ENCODE assay signal across 8 cellular contexts in the genomic region with DNA sequence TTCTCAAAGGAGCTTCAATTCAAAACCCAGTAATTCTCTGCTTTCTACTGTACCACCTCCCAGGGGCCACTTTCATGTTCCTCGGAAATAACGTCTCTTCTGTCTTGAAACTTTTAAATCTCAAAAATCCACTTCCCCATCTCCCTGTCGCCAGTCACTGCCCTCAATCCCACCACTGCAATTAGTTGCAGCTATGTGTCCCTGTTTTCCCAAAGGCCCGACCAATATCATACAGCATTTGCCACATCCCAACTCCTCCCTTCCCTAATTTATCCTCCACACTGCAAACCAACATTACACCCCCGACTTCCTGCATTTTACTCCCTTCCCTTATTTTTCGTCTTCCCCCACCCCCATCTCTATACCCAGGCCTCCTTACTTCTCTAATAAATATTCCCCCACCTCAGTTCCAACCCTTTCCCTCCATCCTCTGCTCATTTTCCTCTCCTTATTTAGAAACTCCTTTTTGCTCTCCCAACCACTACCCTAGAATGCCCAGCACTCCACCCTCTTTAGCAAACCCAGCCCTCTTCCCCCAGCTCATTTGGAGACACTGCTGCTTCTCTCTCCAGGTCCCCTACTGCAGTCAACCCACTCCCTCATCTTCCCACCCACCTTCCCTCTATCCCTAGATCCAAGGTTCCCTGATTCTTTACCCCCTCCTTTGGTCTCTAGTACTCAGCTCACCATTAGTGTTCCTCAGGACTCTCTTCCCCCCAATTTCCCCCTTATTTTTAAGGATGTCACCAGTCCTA. TPM values are rescaled to one million over a fixed set of nuclear protein-coding genes. Genes with fewer than 3 reads are reported as not detected.
DNase-seq lines count a peak whose midpoint lies in the region; ATAC-seq, FAIRE-seq and TF ChIP-seq lines count a peak whose summit lies in the region.

No MANE protein-coding gene starts in this region.

- H3K27ac ChIP-seq in cingulate gyrus (ENCODE audit: low read depth, low read length) (peak overlapping the region; percentile 49), subcutaneous abdominal adipose tissue (ENCODE audit: low read depth, low read length) (peak overlapping the region; percentile 78)

- H3K4me1 ChIP-seq in subcutaneous abdominal adipose tissue (ENCODE audit: control insufficient read depth in 5 of 5, insufficient read depth in 5 of 5, low read length in 5 of 5): peaks cover 3 to 60% (median 55%) of the 10 kb centered on the region in 5 donors

- H3K27me3 ChIP-seq in subcutaneous abdominal adipose tissue (ENCODE audit: control insufficient read depth in 5 of 5, insufficient read depth in 4 of 5, low read length in 5 of 5): peaks cover 0 to 4% (median 0%) of the 10 kb centered on the region in 5 donors

- H3K36me3 ChIP-seq in subcutaneous abdominal adipose tissue (ENCODE audit: control insufficient read depth in 5 of 5, insufficient read depth in 5 of 5, low read length in 5 of 5): no peaks in the 10 kb centered on the region

- H3K4me3 Mint-ChIP-seq in activated naive CD4-positive, alpha-beta T cell treated with anti-CD3 and anti-CD28 coated beads, Interleukin-2, amount 50 U/mL, for 24 hours: peak overlapping the region; percentile 93

- H3K36me3 Mint-ChIP-seq in activated naive CD4-positive, alpha-beta T cell treated with anti-CD3 and anti-CD28 coated beads, Interleukin-2, amount 50 U/mL, for 24 hours: no peaks in the 10 kb centered on the region

- H3K4me1 Mint-ChIP-seq in activated naive CD4-positive, alpha-beta T cell treated with anti-CD3 and anti-CD28 coated beads, Interleukin-2, amount 50 U/mL, for 24 hours: peaks cover 59% of the 10 kb centered on the region

- H3K9ac ChIP-seq in subcutaneous abdominal adipose tissue (ENCODE audit: low read length in 5 of 5): peak overlapping the region; percentile 66 to 95 (median 93)

- no peak for FAIRE-seq in GM19239 (lab: Jason Lieb, UNC)

- H3K4me3 ChIP-seq in subcutaneous abdominal adipose tissue (ENCODE audit: low read depth in 1 of 5, low read length in 5 of 5): peak overlapping the region; percentile 80 to 87 (median 85)

- H3K27me3 Mint-ChIP-seq in activated naive CD4-positive, alpha-beta T cell treated with anti-CD3 and anti-CD28 coated beads, Interleukin-2, amount 50 U/mL, for 24 hours: no peaks in the 10 kb centered on the region

- DNase-seq in activated naive CD4-positive, alpha-beta T cell treated with anti-CD3 and anti-CD28 coated beads, Interleukin-2, amount 50 U/mL, for 16 hours: no peak
- DNase-seq in left lobe of liver (ENCODE audit: low spot score): no peak
- no peak for DNase-seq in GM19239 (ENCODE audit: insufficient read length, low spot score)

- ATAC-seq in left lobe of liver (peak; percentile 8), GM19328 (IDR thresholded peaks at IDR 0.05; ENCODE audit: unreplicated experiment) (no peak)

- no peaks in the 10 kb centered on the region for H3K9me3 ChIP-seq in subcutaneous abdominal adipose tissue (ENCODE audit: control insufficient read depth in 5 of 5, low read length in 5 of 5)

- no peaks in the 10 kb centered on the region for H3K9me3 Mint-ChIP-seq in activated naive CD4-positive, alpha-beta T cell treated with anti-CD3 and anti-CD28 coated beads, Interleukin-2, amount 50 U/mL, for 24 hours

- H3K27ac Mint-ChIP-seq in activated naive CD4-positive, alpha-beta T cell treated with anti-CD3 and anti-CD28 coated beads, Interleukin-2, amount 50 U/mL, for 24 hours: peak overlapping the region; percentile 25

TF ChIP-seq in PFSK-1, 5 proteins besides CTCF, POLR2A, EP300 and RAD21:
- no peak for TF ChIP-seq FOXP2 (optimal IDR thresholded peaks at IDR 0.05; ENCODE audit: borderline replicate concordance, extremely low read depth, extremely low read length, insufficient read depth)
- peak; percentile 8; the same call in 1 of the 2 replicates for TF ChIP-seq SIN3A (IDR thresholded peaks at IDR 0.05; ENCODE audit: borderline replicate concordance, insufficient read depth, low read length)
- TF ChIP-seq TAF1 (IDR thresholded peaks at IDR 0.05; ENCODE audit: borderline replicate concordance, insufficient read depth, low read length): peak; percentile 21; the same call in 1 of the 2 replicates
TF ChIP-seq in PFSK-1: peak in this region for 2.

RNA-seq across cellular contexts. Expression of a gene that starts 1.1 kb away (rescaled TPM):
- 162 TPM for polyA plus RNA-seq in PFSK-1 (2012; ENCODE audit: insufficient read length, low read depth)
- total RNA-seq in left lobe of liver: 24.2 TPM

RNA-seq across cellular contexts. Expression of a gene that starts 52.1 kb away (rescaled TPM):
- polyA plus RNA-seq in PFSK-1 (2012; ENCODE audit: insufficient read length, low read depth): 475 TPM
- total RNA-seq in left lobe of liver: 20.5 TPM
